36 cellular contexts compared by ENCODE assay signal in genomic region chr9:77152289-77152688, GRCh38.
"Had no signal": no experiment of that assay in that cellular context is flagged by ENCODE, and none has a peak within 500 bp of the region (broad histone marks: within the 10 kb centered on the region; RNA-seq: fewer than 3 reads in every experiment).

No MANE protein-coding gene starts in this region.

- H3K4me3 Mint-ChIP-seq: activated B cell treated with CpG ODN at 0.5 μM for 24 hours; activated CD4-positive, alpha-beta memory T cell treated with anti-CD3 and anti-CD28 coated beads for 36 hours; activated CD4-positive, alpha-beta T cell treated with anti-CD3 and anti-CD28 coated beads, Interleukin-2, amount 10 ng/mL, durations not matched to agents 24 days and 14 days; activated CD8-positive, alpha-beta T cell treated with anti-CD3 and anti-CD28 coated beads for 36 hours; activated naive CD4-positive, alpha-beta T cell treated with anti-CD3 and anti-CD28 coated beads for 36 hours; activated naive CD8-positive, alpha-beta T cell treated with anti-CD3 and anti-CD28 coated beads for 36 hours; activated T-cell treated with anti-CD3 and anti-CD28 coated beads, Interleukin-2, amount 50 U/mL, for 4 hours; activated T-cell treated with anti-CD3 and anti-CD28 coated beads, Interleukin-2, amount 50 U/mL, for 72 hours; activated T-helper 1 cell treated with anti-CD3 and anti-CD28 coated beads, Interleukin-12 subunit alpha, Interleukin-12 subunit beta, Interleukin-2, Interleukin-4 antibody, amounts not matched to agents 30 ng/mL and 10 ng/mL and 1 ng/mL, durations not matched to agents 14 hours and 24 hours and 36 hours; activated T-helper 17 cell treated with anti-CD3 and anti-CD28 coated beads, Interleukin-2, amount 50 U/mL, for 72 hours; T-helper 1 cell treated with Interleukin-12 subunit alpha and Interleukin-12 subunit beta and Interleukin-4 antibody, amounts not matched to agents 30 μg/mL and 1 μg/mL, for 36 hours; T-helper 2 cell treated with Interferon-gamma antibody and Interleukin-4, amounts not matched to agents 5 μg/mL and 100 μg/mL, for 36 hours had no signal

- DNase-seq: activated B cell treated with CpG ODN at 0.5 μM for 24 hours; activated CD4-positive, alpha-beta memory T cell treated with anti-CD3 and anti-CD28 coated beads for 36 hours; activated CD4-positive, alpha-beta T cell treated with anti-CD3 and anti-CD28 coated beads for 4 hours; activated CD4-positive, alpha-beta T cell treated with anti-CD3 and anti-CD28 coated beads, Interleukin-2, amount 10 ng/mL, durations not matched to agents 24 days and 14 days; activated CD4-positive, alpha-beta T cell treated with anti-CD3 and anti-CD28 coated beads, Interleukin-2, amount 50 U/mL, for 1 hour; activated CD4-positive, alpha-beta T cell treated with anti-CD3 and anti-CD28 coated beads, Interleukin-2, amount 50 U/mL, for 4 hours; activated CD4-positive, CD25-positive, alpha-beta regulatory T cell treated with anti-CD3 and anti-CD28 coated beads, Interleukin-2, amount 50 U/mL, for 72 hours; activated CD8-positive, alpha-beta memory T cell treated with anti-CD3 and anti-CD28 coated beads, Interleukin-2, amount 50 U/mL, for 4 hours; activated CD8-positive, alpha-beta T cell treated with anti-CD3 and anti-CD28 coated beads for 36 hours; activated effector memory CD4-positive, alpha-beta T cell treated with anti-CD3 and anti-CD28 coated beads, Interleukin-2, amount 50 U/mL, for 16 hours; activated gamma-delta T cell treated with Interleukin-2 at 50 U/mL for 16 hours; activated naive CD4-positive, alpha-beta T cell; activated naive CD4-positive, alpha-beta T cell treated with anti-CD3 and anti-CD28 coated beads for 36 hours; activated naive CD4-positive, alpha-beta T cell treated with anti-CD3 and anti-CD28 coated beads, Interleukin-2, amount 50 U/mL, for 16 hours; activated naive CD8-positive, alpha-beta T cell treated with anti-CD3 and anti-CD28 coated beads for 36 hours; activated T-cell treated with anti-CD3 and anti-CD28 coated beads for 4 hours; activated T-cell treated with anti-CD3 and anti-CD28 coated beads, Interleukin-2, amount 50 U/mL, for 1 hour; activated T-cell treated with anti-CD3 and anti-CD28 coated beads, Interleukin-2, amount 50 U/mL, for 4 hours; activated T-cell treated with anti-CD3 and anti-CD28 coated beads, Interleukin-2, amount 50 U/mL, for 72 hours; adrenal gland; amniotic stem cell; aorta; body of pancreas; brain microvascular endothelial cell; central memory CD4-positive, alpha-beta T cell; T-helper 2 cell; T-helper 9 cell had no signal

- H3K4me1 Mint-ChIP-seq: activated B cell treated with CpG ODN at 0.5 μM for 24 hours; activated CD4-positive, alpha-beta T cell treated with anti-CD3 and anti-CD28 coated beads, Interleukin-2, amount 10 ng/mL, durations not matched to agents 24 days and 14 days; activated naive CD8-positive, alpha-beta T cell treated with anti-CD3 and anti-CD28 coated beads for 36 hours; activated T-helper 17 cell treated with anti-CD3 and anti-CD28 coated beads, Interleukin-2, amount 50 U/mL, for 72 hours had no signal

- H3K36me3 Mint-ChIP-seq: activated CD4-positive, alpha-beta memory T cell treated with anti-CD3 and anti-CD28 coated beads for 36 hours; activated naive CD4-positive, alpha-beta T cell treated with anti-CD3 and anti-CD28 coated beads, Interleukin-2, amount 50 U/mL, for 72 hours; activated naive CD8-positive, alpha-beta T cell treated with anti-CD3 and anti-CD28 coated beads for 36 hours had no signal

- H3K4me1 ChIP-seq: adrenal gland, breast epithelium had no signal

- H3K4me3 ChIP-seq: adrenal gland, body of pancreas, breast epithelium had no signal

- H3K9me3 Mint-ChIP-seq: activated B cell treated with CpG ODN at 0.5 μM for 24 hours; activated CD4-positive, alpha-beta memory T cell treated with anti-CD3 and anti-CD28 coated beads for 36 hours; activated CD4-positive, alpha-beta T cell treated with anti-CD3 and anti-CD28 coated beads, Interleukin-2, amount 10 ng/mL, durations not matched to agents 24 days and 14 days; activated CD8-positive, alpha-beta T cell treated with anti-CD3 and anti-CD28 coated beads for 36 hours; activated naive CD4-positive, alpha-beta T cell treated with anti-CD3 and anti-CD28 coated beads for 36 hours; activated naive CD4-positive, alpha-beta T cell treated with anti-CD3 and anti-CD28 coated beads, Interleukin-2, amount 50 U/mL, for 72 hours; activated naive CD8-positive, alpha-beta T cell treated with anti-CD3 and anti-CD28 coated beads for 36 hours; activated T-cell treated with anti-CD3 and anti-CD28 coated beads, Interleukin-2, amount 50 U/mL, for 4 hours; activated T-cell treated with anti-CD3 and anti-CD28 coated beads, Interleukin-2, amount 50 U/mL, for 72 hours; activated T-helper 1 cell treated with anti-CD3 and anti-CD28 coated beads, Interleukin-12 subunit alpha, Interleukin-12 subunit beta, Interleukin-2, Interleukin-4 antibody, amounts not matched to agents 30 ng/mL and 10 ng/mL and 1 ng/mL, durations not matched to agents 14 hours and 24 hours and 36 hours; activated T-helper 17 cell treated with anti-CD3 and anti-CD28 coated beads, Interleukin-2, amount 50 U/mL, for 72 hours; T-helper 1 cell treated with Interleukin-12 subunit alpha and Interleukin-12 subunit beta and Interleukin-4 antibody, amounts not matched to agents 30 μg/mL and 1 μg/mL, for 36 hours; T-helper 2 cell treated with Interferon-gamma antibody and Interleukin-4, amounts not matched to agents 5 μg/mL and 100 μg/mL, for 36 hours had no signal

- H3K27ac ChIP-seq: adrenal gland, body of pancreas, brain microvascular endothelial cell, breast epithelium, VCaP had no signal

- H3K36me3 ChIP-seq: adrenal gland, brain microvascular endothelial cell, breast epithelium had no signal

- H3K27ac Mint-ChIP-seq: activated B cell treated with CpG ODN at 0.5 μM for 24 hours; activated CD4-positive, alpha-beta memory T cell treated with anti-CD3 and anti-CD28 coated beads for 36 hours; activated CD4-positive, alpha-beta T cell treated with anti-CD3 and anti-CD28 coated beads, Interleukin-2, amount 10 ng/mL, durations not matched to agents 24 days and 14 days; activated CD8-positive, alpha-beta T cell treated with anti-CD3 and anti-CD28 coated beads for 36 hours; activated naive CD4-positive, alpha-beta T cell treated with anti-CD3 and anti-CD28 coated beads for 36 hours; activated naive CD4-positive, alpha-beta T cell treated with anti-CD3 and anti-CD28 coated beads, Interleukin-2, amount 50 U/mL, for 72 hours; activated naive CD8-positive, alpha-beta T cell treated with anti-CD3 and anti-CD28 coated beads for 36 hours; activated T-cell treated with anti-CD3 and anti-CD28 coated beads, Interleukin-2, amount 50 U/mL, for 72 hours; activated T-helper 1 cell treated with anti-CD3 and anti-CD28 coated beads, Interleukin-12 subunit alpha, Interleukin-12 subunit beta, Interleukin-2, Interleukin-4 antibody, amounts not matched to agents 30 ng/mL and 10 ng/mL and 1 ng/mL, durations not matched to agents 14 hours and 24 hours and 36 hours; activated T-helper 17 cell treated with anti-CD3 and anti-CD28 coated beads, Interleukin-2, amount 50 U/mL, for 72 hours; T-helper 1 cell treated with Interleukin-12 subunit alpha and Interleukin-12 subunit beta and Interleukin-4 antibody, amounts not matched to agents 30 μg/mL and 1 μg/mL, for 36 hours; T-helper 2 cell treated with Interferon-gamma antibody and Interleukin-4, amounts not matched to agents 5 μg/mL and 100 μg/mL, for 36 hours had no signal

- H3K27me3 ChIP-seq: adrenal gland, body of pancreas, brain microvascular endothelial cell, breast epithelium had no signal

- ATAC-seq: activated CD8-positive, alpha-beta T cell treated with anti-CD3 and anti-CD28 coated beads for 36 hours; activated naive CD4-positive, alpha-beta T cell treated with anti-CD3 and anti-CD28 coated beads, Interleukin-2, amount 50 U/mL, for 72 hours; activated T-cell treated with anti-CD3 and anti-CD28 coated beads, Interleukin-2, amount 50 U/mL, for 4 hours; activated T-cell treated with anti-CD3 and anti-CD28 coated beads, Interleukin-2, amount 50 U/mL, for 72 hours; activated T-helper 17 cell treated with anti-CD3 and anti-CD28 coated beads, Interleukin-2, amount 50 U/mL, for 72 hours; body of pancreas had no signal

- FAIRE-seq: astrocyte, TTC549 had no signal

- H3K9me3 ChIP-seq: adrenal gland, body of pancreas, breast epithelium had no signal
